Comparison of ENCODE assay signal across 27 cellular contexts in the genomic region with DNA sequence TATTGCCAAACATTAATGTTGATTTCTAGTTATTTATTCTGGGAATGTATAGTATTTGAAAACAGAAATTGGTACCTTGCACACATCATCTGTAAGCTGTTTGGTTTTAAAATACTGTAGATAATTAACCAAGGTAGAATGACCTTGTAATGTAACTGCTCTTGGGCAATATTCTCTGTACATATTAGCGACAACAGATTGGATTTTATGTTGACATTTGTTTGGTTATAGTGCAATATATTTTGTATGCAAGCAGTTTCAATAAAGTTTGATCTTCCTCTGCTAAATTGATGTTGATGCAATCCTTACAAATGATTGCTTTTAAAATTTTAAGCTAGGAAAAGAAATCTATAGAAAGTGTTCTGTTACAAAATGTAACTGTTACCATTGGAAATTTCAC. TPM values are rescaled to one million over a fixed set of nuclear protein-coding genes. Genes with fewer than 3 reads are reported as not detected.
"Had no signal": no experiment of that assay in that cellular context is flagged by ENCODE, and none has a peak within 500 bp of the region (broad histone marks: within the 10 kb centered on the region; RNA-seq: fewer than 3 reads in every experiment).

No MANE protein-coding gene starts in this region.

- H3K27me3 ChIP-seq: adrenal gland had no signal

- H3K4me3 Mint-ChIP-seq: activated CD8-positive, alpha-beta T cell treated with anti-CD3 and anti-CD28 coated beads for 36 hours; activated naive CD4-positive, alpha-beta T cell treated with anti-CD3 and anti-CD28 coated beads, Interleukin-2, amount 10 ng/mL, durations not matched to agents 7 days and 5 days; activated naive CD8-positive, alpha-beta T cell treated with anti-CD3 and anti-CD28 coated beads, Interleukin-2, amount 10 ng/mL, durations not matched to agents 7 days and 5 days; activated T-cell treated with anti-CD3 and anti-CD28 coated beads, Interleukin-2, amount 50 U/mL, for 72 hours had no signal

- H3K9me3 Mint-ChIP-seq: activated CD8-positive, alpha-beta T cell treated with anti-CD3 and anti-CD28 coated beads for 36 hours; activated naive CD4-positive, alpha-beta T cell treated with anti-CD3 and anti-CD28 coated beads, Interleukin-2, amount 10 ng/mL, durations not matched to agents 7 days and 5 days; activated naive CD8-positive, alpha-beta T cell treated with anti-CD3 and anti-CD28 coated beads, Interleukin-2, amount 10 ng/mL, durations not matched to agents 7 days and 5 days; activated T-cell treated with anti-CD3 and anti-CD28 coated beads, Interleukin-2, amount 50 U/mL, for 72 hours; activated T-helper 2 cell treated with anti-CD3 and anti-CD28 coated beads, Interferon-gamma antibody, Interleukin-2, Interleukin-4, amounts not matched to agents 10 μg/mL and 5 μg/mL and 100 μg/mL, durations not matched to agents 14 hours and 24 hours and 36 hours had no signal

- H3K27ac ChIP-seq: adrenal gland, SK-N-MC, WERI-Rb-1 had no signal

- FAIRE-seq: bronchial epithelial cell had no signal

- ATAC-seq: activated CD4-positive, CD25-positive, alpha-beta regulatory T cell treated with anti-CD3 and anti-CD28 coated beads, Interleukin-2, amount 50 U/mL, for 24 hours; activated CD8-positive, alpha-beta T cell treated with anti-CD3 and anti-CD28 coated beads for 36 hours; activated T-cell treated with anti-CD3 and anti-CD28 coated beads, Interleukin-2, amount 50 U/mL, for 72 hours had no signal

- H3K4me3 ChIP-seq: adrenal gland, SK-N-MC had no signal

- H3K27me3 Mint-ChIP-seq: activated CD8-positive, alpha-beta T cell treated with anti-CD3 and anti-CD28 coated beads for 36 hours; activated naive CD4-positive, alpha-beta T cell treated with anti-CD3 and anti-CD28 coated beads, Interleukin-2, amount 10 ng/mL, durations not matched to agents 7 days and 5 days; activated naive CD8-positive, alpha-beta T cell treated with anti-CD3 and anti-CD28 coated beads, Interleukin-2, amount 10 ng/mL, durations not matched to agents 7 days and 5 days had no signal

- H3K9me3 ChIP-seq: adrenal gland had no signal

- H3K27ac Mint-ChIP-seq: activated CD8-positive, alpha-beta T cell treated with anti-CD3 and anti-CD28 coated beads for 36 hours; activated naive CD4-positive, alpha-beta T cell treated with anti-CD3 and anti-CD28 coated beads, Interleukin-2, amount 10 ng/mL, durations not matched to agents 7 days and 5 days; activated naive CD8-positive, alpha-beta T cell treated with anti-CD3 and anti-CD28 coated beads, Interleukin-2, amount 10 ng/mL, durations not matched to agents 7 days and 5 days; activated T-cell treated with anti-CD3 and anti-CD28 coated beads, Interleukin-2, amount 50 U/mL, for 72 hours; activated T-helper 2 cell treated with anti-CD3 and anti-CD28 coated beads, Interferon-gamma antibody, Interleukin-2, Interleukin-4, amounts not matched to agents 10 μg/mL and 5 μg/mL and 100 μg/mL, durations not matched to agents 14 hours and 24 hours and 36 hours had no signal

- DNase-seq: activated CD4-positive, alpha-beta T cell treated with anti-CD3 and anti-CD28 coated beads for 4 hours; activated CD8-positive, alpha-beta memory T cell treated with anti-CD3 and anti-CD28 coated beads, Interleukin-2, amount 50 U/mL, for 4 hours; activated CD8-positive, alpha-beta T cell treated with anti-CD3 and anti-CD28 coated beads for 36 hours; activated gamma-delta T cell treated with Interleukin-2 at 50 U/mL for 16 hours; activated naive CD4-positive, alpha-beta T cell treated with anti-CD3 and anti-CD28 coated beads, Interleukin-2, amount 10 ng/mL, durations not matched to agents 7 days and 5 days; activated naive CD8-positive, alpha-beta T cell treated with anti-CD3 and anti-CD28 coated beads, Interleukin-2, amount 10 ng/mL, durations not matched to agents 7 days and 5 days; activated T-cell treated with anti-CD3 and anti-CD28 coated beads, Interleukin-2, amount 50 U/mL, for 72 hours; adrenal gland; anterior cingulate cortex; central memory CD4-positive, alpha-beta T cell; MM.1S; NCI-H1105; NCI-H1436; NCI-H1694 treated with DMSO at 0.1 percent for 48 hours; NCI-H2029 treated with DMSO at 0.1 percent for 48 hours; NCI-H446 treated with DMSO at 0.1 percent for 48 hours; NCI-H524 treated with DMSO at 0.1 percent for 48 hours; NCI-H774; T-helper 1 cell; WERI-Rb-1 had no signal

- H3K4me1 ChIP-seq: adrenal gland had no signal

- H3K4me1 Mint-ChIP-seq: activated naive CD4-positive, alpha-beta T cell treated with anti-CD3 and anti-CD28 coated beads, Interleukin-2, amount 10 ng/mL, durations not matched to agents 7 days and 5 days; activated naive CD8-positive, alpha-beta T cell treated with anti-CD3 and anti-CD28 coated beads, Interleukin-2, amount 10 ng/mL, durations not matched to agents 7 days and 5 days had no signal

RNA-seq across cellular contexts. Expression of a gene that starts 30.8 kb away (rescaled TPM):
- total RNA-seq: activated CD8-positive, alpha-beta T cell treated with anti-CD3 and anti-CD28 coated beads for 36 hours; activated naive CD8-positive, alpha-beta T cell treated with anti-CD3 and anti-CD28 coated beads, Interleukin-2, amount 10 ng/mL, durations not matched to agents 7 days and 5 days; activated T-cell treated with anti-CD3 and anti-CD28 coated beads, Interleukin-2, amount 50 U/mL, for 72 hours; activated T-helper 2 cell treated with anti-CD3 and anti-CD28 coated beads, Interferon-gamma antibody, Interleukin-2, Interleukin-4, amounts not matched to agents 10 μg/mL and 5 μg/mL and 100 μg/mL, durations not matched to agents 14 hours and 24 hours and 36 hours; adrenal gland; bronchial epithelial cell; OCI-LY7; RPMI7951; T-helper 2 cell treated with Interferon-gamma antibody and Interleukin-4, amounts not matched to agents 100 ng/mL and 5 ng/mL, for 36 hours had no signal
- polyA plus RNA-seq: adrenal gland had no signal
